ENCODE assay signal across 12 cellular contexts in genomic region chr3:127781411-127782001, GRCh38. TPM values are rescaled to one million over a fixed set of nuclear protein-coding genes. Genes with fewer than 3 reads are reported as not detected.
DNase-seq lines count a peak whose midpoint lies in the region; ATAC-seq and TF ChIP-seq lines count a peak whose summit lies in the region.
"Had no signal": no experiment of that assay in that cellular context is flagged by ENCODE, and none has a peak within 500 bp of the region (broad histone marks: within the 10 kb centered on the region; RNA-seq: fewer than 3 reads in every experiment).

No MANE protein-coding gene starts in this region.

- ATAC-seq in Right ventricle myocardium inferior (peak; percentile 59), GM21526 (IDR thresholded peaks at IDR 0.05; ENCODE audit: low FRiP score, unreplicated experiment) (no peak), HG03460 (IDR thresholded peaks at IDR 0.05; ENCODE audit: unreplicated experiment) (no peak)
- ATAC-seq: activated CD4-positive, alpha-beta T cell treated with anti-CD3 and anti-CD28 coated beads for 36 hours; left colon had no signal

- H3K4me3 Mint-ChIP-seq in neural crest cell, result no peak overlapping the region
- H3K4me3 Mint-ChIP-seq: activated CD4-positive, alpha-beta T cell treated with anti-CD3 and anti-CD28 coated beads for 36 hours had no signal

- 38 to 56% methylated on average over 4 to 9 of the region's 15 CpGs for WGBS in esophagus squamous epithelium, 2 donors

- H3K27ac ChIP-seq in esophagus squamous epithelium, result peak overlapping the region in 3 of 4 donors; percentile 60 to 68 (median 61)
- H3K27ac ChIP-seq: ovary had no signal

- H3K36me3 Mint-ChIP-seq in neural crest cell (ENCODE audit: low read depth), result peaks cover 4% of the 10 kb centered on the region

- no peak overlapping the region for H3K4me3 ChIP-seq in esophagus squamous epithelium
- H3K4me3 ChIP-seq: ovary had no signal

- no peaks in the 10 kb centered on the region for H3K27me3 Mint-ChIP-seq in neural crest cell (ENCODE audit: low read depth)

- H3K27ac Mint-ChIP-seq in neural crest cell (ENCODE audit: unreplicated experiment), result peak overlapping the region; percentile 66
- H3K27ac Mint-ChIP-seq: activated CD4-positive, alpha-beta T cell treated with anti-CD3 and anti-CD28 coated beads for 36 hours had no signal

- DNase-seq in Right ventricle myocardium inferior (ENCODE audit: missing footprints) (no peak), cardiac septum (ENCODE audit: low spot score) (no peak), esophagus squamous epithelium (lab: John Stamatoyannopoulos, UW) (no peak), neural crest cell (ENCODE audit: low read depth, low spot score) (no peak), NCI-H226 (no peak), NOMO-1 (lab: John Stamatoyannopoulos, UW; ENCODE audit: unreplicated experiment in 2 of 2) (no peak)
- DNase-seq: activated CD4-positive, alpha-beta T cell treated with anti-CD3 and anti-CD28 coated beads for 36 hours; activated gamma-delta T cell treated with Interleukin-2 at 50 U/mL for 16 hours; ovary had no signal

- H3K9me3 ChIP-seq in esophagus squamous epithelium, result peaks cover 0 to 7% (median 0%) of the 10 kb centered on the region in 3 donors
- H3K9me3 ChIP-seq: ovary had no signal

- intact Hi-C loops in Right ventricle myocardium inferior (cut with DNase I) (no loop called here), cardiac septum (cut with DNase I) (no loop called here), esophagus squamous epithelium (cut with DNase I) (no loop called here)

- TF ChIP-seq CTCF in esophagus squamous epithelium (IDR thresholded peaks at IDR 0.05) (no peak), neural crest cell (conservative IDR thresholded peaks at IDR 0.05) (no peak)

- H3K36me3 ChIP-seq in esophagus squamous epithelium, result peaks cover 0 to 59% (median 0%) of the 10 kb centered on the region in 3 donors
- H3K36me3 ChIP-seq: ovary had no signal

- H3K9me3 Mint-ChIP-seq in neural crest cell, result peaks cover 3% of the 10 kb centered on the region

- H3K4me1 ChIP-seq in esophagus squamous epithelium, result peaks cover 13 to 65% (median 19%) of the 10 kb centered on the region in 3 donors

- no peak for TF ChIP-seq POLR2A in esophagus squamous epithelium (IDR thresholded peaks at IDR 0.05)

- H3K4me1 Mint-ChIP-seq in neural crest cell, result peaks cover 34% of the 10 kb centered on the region

- H3K27me3 ChIP-seq in esophagus squamous epithelium, result no peaks in the 10 kb centered on the region
- H3K27me3 ChIP-seq: ovary had no signal

RNA-seq across cellular contexts. Expression of gene MGLL, which starts 40.8 kb away (rescaled TPM):
- 74.1 TPM for total RNA-seq in Right ventricle myocardium inferior
- 45.7 TPM for total RNA-seq in cardiac septum
- total RNA-seq in esophagus squamous epithelium, result 100 to 1,000 TPM in 1 of 4 donors, 10 to 100 TPM in 3; 36.7 to 146 (median 73.5) TPM
- total RNA-seq in neural crest cell, result 11.3 and 13.3 TPM in 2 replicates
